In genomic region chr4:118173956-118174355, GRCh38 we compare ENCODE assay signal across 10 cellular contexts.
A peak's percentile ranks its signal among the peaks of the same experiment; 100 is the strongest.
DNase-seq lines count a peak whose midpoint lies in the region; ATAC-seq and TF ChIP-seq lines count a peak whose summit lies in the region.
"Had no signal": no experiment of that assay in that cellular context is flagged by ENCODE, and none has a peak within 500 bp of the region (broad histone marks: within the 10 kb centered on the region; RNA-seq: fewer than 3 reads in every experiment).

No MANE protein-coding gene starts in this region.

- H3K27ac ChIP-seq in hepatocyte = no peak overlapping the region

- TF ChIP-seq CTCF in AG10803 (conservative IDR thresholded peaks at IDR 0.05; ENCODE audit: low read length) = no peak
- no peak for TF ChIP-seq CTCF in hepatocyte (IDR thresholded peaks at IDR 0.05; ENCODE audit: poor library complexity)

- POLR2A ChIA-PET in HEK293T (lab: Yijun Ruan, JAX) = no interaction called here

- no peaks in the 10 kb centered on the region for H3K4me1 ChIP-seq in hepatocyte (ENCODE audit: insufficient read depth)

- H3K9me3 ChIP-seq in hepatocyte (ENCODE audit: low read depth) = no peaks in the 10 kb centered on the region

- H3K9me3 Mint-ChIP-seq in activated T-helper 2 cell treated with anti-CD3 and anti-CD28 coated beads, Interferon-gamma antibody, Interleukin-2, Interleukin-4, amounts not matched to agents 10 μg/mL and 5 μg/mL and 100 μg/mL, durations not matched to agents 14 hours and 24 hours and 36 hours = peaks cover 8% of the 10 kb centered on the region
- H3K9me3 Mint-ChIP-seq: naive thymus-derived CD8-positive, alpha-beta T cell had no signal

- H3K27me3 ChIP-seq in hepatocyte = no peaks in the 10 kb centered on the region

- 55% methylated on average over 4 of the region's 4 CpGs for WGBS in hepatocyte (ENCODE audit: low lambda C conversion rate, missing lambda C conversion rate)

- intact Hi-C loops in activated T-helper 2 cell treated with anti-CD3 and anti-CD28 coated beads, Interferon-gamma antibody, Interleukin-2, Interleukin-4, amounts not matched to agents 10 μg/mL and 5 μg/mL and 100 μg/mL, durations not matched to agents 14 hours and 24 hours and 36 hours (cut with micrococcal nuclease) = loop anchor here (1.0 to 5.0 kb wide), 5 partner anchors 19 to 105 kb away; no protein-coding TSS in a partner anchor

- DNase-seq in AG10803 (ENCODE audit: low read depth) = peak; percentile 78
- peak; percentile 73 for DNase-seq in HS-5 (ENCODE audit: low read depth)
- no peak for DNase-seq in activated T-helper 2 cell treated with anti-CD3 and anti-CD28 coated beads, Interferon-gamma antibody, Interleukin-2, Interleukin-4, amounts not matched to agents 10 μg/mL and 5 μg/mL and 100 μg/mL, durations not matched to agents 14 hours and 24 hours and 36 hours (ENCODE audit: low spot score)
- DNase-seq in hepatocyte (ENCODE audit: low spot score) = no peak
- no peak for DNase-seq in activated effector memory CD4-positive, alpha-beta T cell treated with anti-CD3 and anti-CD28 coated beads, Interleukin-2, amount 50 U/mL, for 16 hours
- DNase-seq in HEK293T (ENCODE audit: extremely low spot score) = no peak
- DNase-seq: NCI-H82 had no signal

- ATAC-seq in GM21825 (IDR thresholded peaks at IDR 0.05; ENCODE audit: unreplicated experiment) = no peak
- ATAC-seq in HG03175 (IDR thresholded peaks at IDR 0.05; ENCODE audit: unreplicated experiment) = no peak
- ATAC-seq: naive thymus-derived CD8-positive, alpha-beta T cell had no signal

- H2AFZ ChIP-seq in hepatocyte = no peak overlapping the region

- no peaks in the 10 kb centered on the region for H3K36me3 ChIP-seq in hepatocyte (replicated peaks; ENCODE audit: insufficient read depth, low read depth)

- H3K4me2 ChIP-seq in hepatocyte = peak overlapping the region; percentile 24

- no peaks in the 10 kb centered on the region for H3K79me2 ChIP-seq in hepatocyte

- H3K36me3 Mint-ChIP-seq in activated T-helper 2 cell treated with anti-CD3 and anti-CD28 coated beads, Interferon-gamma antibody, Interleukin-2, Interleukin-4, amounts not matched to agents 10 μg/mL and 5 μg/mL and 100 μg/mL, durations not matched to agents 14 hours and 24 hours and 36 hours (ENCODE audit: low read depth) = no peaks in the 10 kb centered on the region
- H3K36me3 Mint-ChIP-seq: naive thymus-derived CD8-positive, alpha-beta T cell had no signal

- no peak overlapping the region for H3K4me3 Mint-ChIP-seq in activated T-helper 2 cell treated with anti-CD3 and anti-CD28 coated beads, Interferon-gamma antibody, Interleukin-2, Interleukin-4, amounts not matched to agents 10 μg/mL and 5 μg/mL and 100 μg/mL, durations not matched to agents 14 hours and 24 hours and 36 hours (ENCODE audit: low read depth)
- H3K4me3 Mint-ChIP-seq: naive thymus-derived CD8-positive, alpha-beta T cell had no signal

- CTCF ChIA-PET in HEK293T (lab: Yijun Ruan, JAX) = no interaction called here

- peak overlapping the region; percentile 57 for H3K27ac Mint-ChIP-seq in activated T-helper 2 cell treated with anti-CD3 and anti-CD28 coated beads, Interferon-gamma antibody, Interleukin-2, Interleukin-4, amounts not matched to agents 10 μg/mL and 5 μg/mL and 100 μg/mL, durations not matched to agents 14 hours and 24 hours and 36 hours
- H3K27ac Mint-ChIP-seq: naive thymus-derived CD8-positive, alpha-beta T cell had no signal

- peaks cover 5% of the 10 kb centered on the region for H3K27me3 Mint-ChIP-seq in activated T-helper 2 cell treated with anti-CD3 and anti-CD28 coated beads, Interferon-gamma antibody, Interleukin-2, Interleukin-4, amounts not matched to agents 10 μg/mL and 5 μg/mL and 100 μg/mL, durations not matched to agents 14 hours and 24 hours and 36 hours (ENCODE audit: low read depth)

- H3K9me2 ChIP-seq in hepatocyte (replicated peaks; ENCODE audit: insufficient read depth) = no peaks in the 10 kb centered on the region

- H4K20me1 ChIP-seq in hepatocyte (ENCODE audit: insufficient read depth, poor library complexity, severe bottlenecking) = no peaks in the 10 kb centered on the region

- peaks cover 48% of the 10 kb centered on the region for H3K4me1 Mint-ChIP-seq in activated T-helper 2 cell treated with anti-CD3 and anti-CD28 coated beads, Interferon-gamma antibody, Interleukin-2, Interleukin-4, amounts not matched to agents 10 μg/mL and 5 μg/mL and 100 μg/mL, durations not matched to agents 14 hours and 24 hours and 36 hours (ENCODE audit: low read depth)

- H3K4me3 ChIP-seq in AG10803 (ENCODE audit: low read length) (no peak overlapping the region), hepatocyte (no peak overlapping the region)

TF ChIP-seq in HEK293T, 16 proteins besides CTCF, POLR2A, EP300 and RAD21:
- TF ChIP-seq TARDBP (IDR thresholded peaks at IDR 0.05) (no peak), ZNF384 (IDR thresholded peaks at IDR 0.05) (no peak)

Comparison
In these comparisons a context has a peak if more than half of its experiments do, and no peak if none do; other contexts are left out.
1. DNase-seq: peak in AG10803 (single experiment) and HS-5 (single experiment); none in activated T-helper 2 cell treated with anti-CD3 and anti-CD28 coated beads, Interferon-gamma antibody, Interleukin-2, Interleukin-4, amounts not matched to agents 10 μg/mL and 5 μg/mL and 100 μg/mL, durations not matched to agents 14 hours and 24 hours and 36 hours (single experiment), hepatocyte (single experiment), activated effector memory CD4-positive, alpha-beta T cell treated with anti-CD3 and anti-CD28 coated beads, Interleukin-2, amount 50 U/mL, for 16 hours (single experiment) and HEK293T (single experiment).